Comparison of ENCODE assay signal across 1 cellular context in genomic region chr14:75540479-75540851, GRCh38.
TF ChIP-seq lines count a peak whose summit lies in the region.

No MANE protein-coding gene starts in this region.

TF ChIP-seq in SK-N-SH treated with all-trans-retinoic acid at 6 μM for 48 hours, 23 proteins besides CTCF, POLR2A, EP300 and RAD21 (continued from another document):
- TF ChIP-seq TSHZ2 (CRISPR knock-in tag; IDR thresholded peaks at IDR 0.05) (no peak), CSDC2 (CRISPR knock-in tag; IDR thresholded peaks at IDR 0.05) (no peak), ARNTL (CRISPR knock-in tag; IDR thresholded peaks at IDR 0.05; ENCODE audit: borderline replicate concordance, low read depth) (no peak), TCF4 (CRISPR knock-in tag; IDR thresholded peaks at IDR 0.05; ENCODE audit: borderline replicate concordance) (no peak), TOX (CRISPR knock-in tag; IDR thresholded peaks at IDR 0.05; ENCODE audit: borderline replicate concordance) (no peak)
